ENCODE assay signal across 13 cellular contexts in genomic region chr15:79373728-79374127, GRCh38. TPM values are rescaled to one million over a fixed set of nuclear protein-coding genes. Genes with fewer than 3 reads are reported as not detected.
A peak's percentile ranks its signal among the peaks of the same experiment; 100 is the strongest.
DNase-seq lines count a peak whose midpoint lies in the region; ATAC-seq, FAIRE-seq and TF ChIP-seq lines count a peak whose summit lies in the region.
"Had no signal": no experiment of that assay in that cellular context is flagged by ENCODE, and none has a peak within 500 bp of the region (broad histone marks: within the 10 kb centered on the region; RNA-seq: fewer than 3 reads in every experiment).

No MANE protein-coding gene starts in this region.

- peaks cover 6% of the 10 kb centered on the region for H3K9me3 Mint-ChIP-seq in GM23338
- H3K9me3 Mint-ChIP-seq: CD4-positive, CD25-positive, alpha-beta regulatory T cell had no signal

- H3K4me3 Mint-ChIP-seq in GM23338 = no peak overlapping the region
- H3K4me3 Mint-ChIP-seq: CD4-positive, CD25-positive, alpha-beta regulatory T cell had no signal

- DNase-seq in GM23338 (ENCODE audit: low spot score) (peak; percentile 47), H1 (ENCODE audit: low read depth in 1 of 2, low spot score in 2 of 2) (no peak), iPS-NIHi11 (ENCODE audit: low spot score) (peak; percentile 18), smooth muscle cell (lab: John Stamatoyannopoulos, UW; ENCODE audit: unreplicated experiment) (no peak), AG08395 (ENCODE audit: low spot score) (no peak)
- DNase-seq: 8988T; CD4-positive, CD25-positive, alpha-beta regulatory T cell; DMS53; KBM-7 had no signal

- H4K8ac ChIP-seq in H1 (ENCODE audit: extremely low read depth, insufficient read depth, low read length) = no peak overlapping the region

- no peak for TF ChIP-seq RAD21 in H1 (IDR thresholded peaks at IDR 0.05 in 1 of 2, conservative IDR thresholded peaks at IDR 0.05 in 1 of 2; ENCODE audit: low read depth in 2 of 2, low read length in 2 of 2)

- H3K36me3 ChIP-seq in GM23338 (ENCODE audit: insufficient read depth) = no peaks in the 10 kb centered on the region
- no peaks in the 10 kb centered on the region for H3K36me3 ChIP-seq in H1 (ENCODE audit: control insufficient read depth in 2 of 4, insufficient read depth in 4 of 4, low read length in 3 of 4)
- H3K36me3 ChIP-seq in smooth muscle cell (ENCODE audit: low read depth) = no peaks in the 10 kb centered on the region

- H4K5ac ChIP-seq in H1 (ENCODE audit: insufficient read length, low read depth, low read length) = no peak overlapping the region

- peaks cover 26% of the 10 kb centered on the region for H3K4me1 Mint-ChIP-seq in GM23338
- H3K4me1 Mint-ChIP-seq: CD4-positive, CD25-positive, alpha-beta regulatory T cell had no signal

- no peak overlapping the region for H3K14ac ChIP-seq in H1 (ENCODE audit: insufficient read length)

- H3K23me2 ChIP-seq in H1 (ENCODE audit: low read depth, low read length) = 0 out of 2 replicates have a peak, but pooled peaks cover 3% of the 10 kb centered on the region

- H4K91ac ChIP-seq in H1 (replicated peaks; ENCODE audit: insufficient read length, low read length) = no peak overlapping the region

- H3K9ac ChIP-seq in H1 (replicated peaks in 1 of 4; ENCODE audit: extremely low read depth in 1 of 4, low read depth in 3 of 4, low read length in 3 of 4) (no peak overlapping the region), smooth muscle cell (ENCODE audit: low read depth) (no peak overlapping the region)
- H3K9ac ChIP-seq: BLaER1 treated with 17β-estradiol and CSF1 and Interleukin-3, amounts not matched to agents 10 nM and 100 nM had no signal

- H3K4me2 ChIP-seq in GM23338 = peak overlapping the region; percentile 7; the same call in 1 of the 2 replicates
- H3K4me2 ChIP-seq in H1 (ENCODE audit: insufficient read depth in 1 of 2, low read depth in 2 of 2, low read length in 2 of 2) = peak overlapping the region in 1 of 2 experiments; percentile 14; a peak in 1 of 4 replicates
- no peak overlapping the region for H3K4me2 ChIP-seq in smooth muscle cell
- H3K4me2 ChIP-seq: BLaER1 treated with 17β-estradiol and CSF1 and Interleukin-3, amounts not matched to agents 10 nM and 100 nM had no signal

- no peaks in the 10 kb centered on the region for H3K79me1 ChIP-seq in H1 (ENCODE audit: low read depth, low read length)

- 63% methylated on average over 2 of the region's 2 CpGs; no CpG with 5 or more reads in 1 of the 2 experiments for WGBS in H1 (ENCODE audit: extremely low coverage in 1 of 2, insufficient coverage in 1 of 2, insufficient read length in 1 of 2, insufficient replicate concordance in 2 of 2, low coverage in 1 of 2, low lambda C conversion rate in 2 of 2, missing lambda C conversion rate in 1 of 2), 2 experiments
- WGBS in smooth muscle cell (ENCODE audit: low lambda C conversion rate) = 71% methylated on average over 2 of the region's 2 CpGs

- H4K20me1 ChIP-seq in GM23338 (replicated peaks; ENCODE audit: insufficient read depth) (no peaks in the 10 kb centered on the region), H1 (replicated peaks in 1 of 2; ENCODE audit: control insufficient read depth in 1 of 2, insufficient read depth in 2 of 2, low read length in 2 of 2) (no peaks in the 10 kb centered on the region), smooth muscle cell (ENCODE audit: low read depth) (no peaks in the 10 kb centered on the region)
- H4K20me1 ChIP-seq: BLaER1 treated with 17β-estradiol and CSF1 and Interleukin-3, amounts not matched to agents 10 nM and 100 nM had no signal

- no peak overlapping the region for H3K4ac ChIP-seq in H1 (replicated peaks; ENCODE audit: insufficient read length, low read depth, low read length)

- POLR2A ChIA-PET in H1 (lab: Charles Lee; ENCODE audit: partially characterized antibody) = no interaction called here

- no peak overlapping the region for H2BK15ac ChIP-seq in H1 (ENCODE audit: low read length)

- no peak overlapping the region for H2AK5ac ChIP-seq in H1 (ENCODE audit: low read depth, low read length)

- no peak for TF ChIP-seq EP300 in H1 (IDR thresholded peaks at IDR 0.05; ENCODE audit: borderline replicate concordance in 1 of 2, low read depth in 2 of 2, low read length in 2 of 2)

- H2BK20ac ChIP-seq in H1 (ENCODE audit: low read length) = no peak overlapping the region

- H3K18ac ChIP-seq in H1 (ENCODE audit: extremely low read depth, low read length) = no peak overlapping the region

- H2BK12ac ChIP-seq in H1 (ENCODE audit: low read depth, low read length) = no peak overlapping the region

- H3K79me2 ChIP-seq in GM23338 (replicated peaks; ENCODE audit: insufficient read depth) = no peaks in the 10 kb centered on the region
- no peaks in the 10 kb centered on the region for H3K79me2 ChIP-seq in H1 (ENCODE audit: control insufficient read depth in 1 of 2, insufficient read depth in 2 of 2, low read length in 2 of 2)
- no peaks in the 10 kb centered on the region for H3K79me2 ChIP-seq in smooth muscle cell (ENCODE audit: low read depth)

- peaks cover 3% of the 10 kb centered on the region for H3K27me3 Mint-ChIP-seq in GM23338 (ENCODE audit: insufficient read depth, low read depth, poor library complexity)
- H3K27me3 Mint-ChIP-seq: CD4-positive, CD25-positive, alpha-beta regulatory T cell had no signal

- H3K4me3 ChIP-seq in GM23338 (no peak overlapping the region), H1 (ENCODE audit: extremely low read depth in 1 of 4, insufficient read depth in 2 of 4, low read depth in 3 of 4, low read length in 4 of 4) (no peak overlapping the region), smooth muscle cell (no peak overlapping the region)
- H3K4me3 ChIP-seq: BLaER1 treated with 17β-estradiol and CSF1 and Interleukin-3, amounts not matched to agents 10 nM and 100 nM had no signal

- no peaks in the 10 kb centered on the region for H3K27me3 ChIP-seq in GM23338 (ENCODE audit: insufficient read depth)
- H3K27me3 ChIP-seq in H1 (replicated peaks in 1 of 4; ENCODE audit: control insufficient read depth in 3 of 4, extremely low read depth in 1 of 4, insufficient read depth in 3 of 4, low read length in 3 of 4) = no peaks in the 10 kb centered on the region
- H3K27me3 ChIP-seq in smooth muscle cell (ENCODE audit: low read depth) = no peaks in the 10 kb centered on the region
- H3K27me3 ChIP-seq: BLaER1 treated with 17β-estradiol and CSF1 and Interleukin-3, amounts not matched to agents 10 nM and 100 nM had no signal

- peaks cover 14% of the 10 kb centered on the region for H3K36me3 Mint-ChIP-seq in GM23338 (ENCODE audit: low read depth)

- peak; percentile 63 for FAIRE-seq in H1 (lab: Jason Lieb, UNC)
- FAIRE-seq: H54 had no signal

- H2BK120ac ChIP-seq in H1 (replicated peaks; ENCODE audit: low read depth, low read length) = no peak overlapping the region

- peak; percentile 81 for ATAC-seq in GM23338
- no peak for ATAC-seq in GM21528 (IDR thresholded peaks at IDR 0.05; ENCODE audit: low FRiP score, unreplicated experiment)
- ATAC-seq in GM18505 (IDR thresholded peaks at IDR 0.05; ENCODE audit: unreplicated experiment) = no peak

- H3K4me1 ChIP-seq in GM23338 (ENCODE audit: insufficient read depth) (peaks cover 12% of the 10 kb centered on the region), H1 (replicated peaks in 1 of 4; ENCODE audit: control insufficient read depth in 3 of 4, insufficient read depth in 4 of 4, low read length in 3 of 4) (peaks cover 0 to 5% (median 1%) of the 10 kb centered on the region in 4 experiments; a peak in 3 of 7 replicates), smooth muscle cell (ENCODE audit: low read depth) (peaks cover 2% of the 10 kb centered on the region)

- TF ChIP-seq CTCF in GM23338 (conservative IDR thresholded peaks at IDR 0.05; ENCODE audit: low read depth in 2 of 2) = no peak
- TF ChIP-seq CTCF in H1 (IDR thresholded peaks at IDR 0.05; ENCODE audit: control extremely low read depth in 1 of 3, insufficient read depth in 1 of 3, low read depth in 1 of 3, low read length in 3 of 3) = no peak
- no peak for TF ChIP-seq CTCF in smooth muscle cell (IDR thresholded peaks at IDR 0.05; ENCODE audit: borderline replicate concordance, insufficient read depth, poor library complexity, severe bottlenecking)

- H3K9me3 ChIP-seq in H1 (ENCODE audit: insufficient read depth in 2 of 2, low read depth in 1 of 2, low read length in 1 of 2) (peaks cover 3 to 4% of the 10 kb centered on the region in 2 experiments; a peak in 1 of 4 replicates), smooth muscle cell (replicated peaks; ENCODE audit: low read depth) (no peaks in the 10 kb centered on the region)
- H3K9me3 ChIP-seq: BLaER1 treated with 17β-estradiol and CSF1 and Interleukin-3, amounts not matched to agents 10 nM and 100 nM had no signal

- H3K23ac ChIP-seq in H1 (ENCODE audit: insufficient read length) = no peak overlapping the region

- no peak overlapping the region for H3K56ac ChIP-seq in H1 (replicated peaks; ENCODE audit: insufficient read length, low read depth, low read length)

- CTCF ChIA-PET in H1 (lab: Charles Lee; ENCODE audit: partially characterized antibody) = interaction anchor here (1.2 to 1.3 kb wide), 2 partner anchors 9 to 346 kb away, joined by 3 read pairs; no protein-coding TSS in a partner anchor

- H2BK5ac ChIP-seq in H1 (ENCODE audit: low read depth, low read length) = no peak overlapping the region

- H3K9me2 ChIP-seq in GM23338 (ENCODE audit: insufficient read depth) = peaks cover 11% of the 10 kb centered on the region

- H3F3A ChIP-seq in GM23338 (replicated peaks; ENCODE audit: low read depth) (no peaks in the 10 kb centered on the region), smooth muscle cell (ENCODE audit: low read depth) (peaks cover 6% of the 10 kb centered on the region)

- no peak overlapping the region for H2AFZ ChIP-seq in GM23338
- no peak overlapping the region for H2AFZ ChIP-seq in H1 (ENCODE audit: low read length)
- no peak overlapping the region for H2AFZ ChIP-seq in smooth muscle cell (ENCODE audit: low read depth)

- TF ChIP-seq POLR2A in H1 (IDR thresholded peaks at IDR 0.05; ENCODE audit: control extremely low read depth in 1 of 2, low read depth in 2 of 2, low read length in 2 of 2) (no peak), GM18505 (IDR thresholded peaks at IDR 0.05; ENCODE audit: borderline replicate concordance, extremely low read depth, insufficient read depth, insufficient read length) (no peak)

- H3K27ac Mint-ChIP-seq in GM23338 = 0 out of 2 replicates have a peak overlapping the region, but pooled peaks have one; percentile 4
- H3K27ac Mint-ChIP-seq: CD4-positive, CD25-positive, alpha-beta regulatory T cell had no signal

- H3K27ac ChIP-seq in GM23338 (ENCODE audit: low read depth) (no peak overlapping the region), H1 (ENCODE audit: low read depth, low read length) (no peak overlapping the region), smooth muscle cell (ENCODE audit: low read depth) (peak overlapping the region; percentile 43)
- H3K27ac ChIP-seq: BLaER1 treated with 17β-estradiol and CSF1 and Interleukin-3, amounts not matched to agents 10 nM and 100 nM had no signal

RNA-seq across cellular contexts. Expression of gene MINAR1, which starts 58.4 kb away (rescaled TPM):
- 1.4 and 1.7 TPM in 2 replicates for total RNA-seq in GM23338 (2014; rRNA removed; shearing (Covaris generic))
- polyA plus RNA-seq in GM23338 (2016; fragmentation: Nextera tagmentation; extraction: Ambion mirVana) = 0.28 and 0.32 TPM in 2 replicates
- total RNA-seq in H1 (2021; fragmentation: NEBNext Ultra II Directional; extraction: Animal tissue kit (Norgen Biotek cat#: 25700)) = 0.59 and 0.67 TPM in 2 replicates
- 0.17 and 0.19 TPM in 2 replicates for polyA plus RNA-seq in H1 (2011; rRNA removed)
- polyA plus RNA-seq in H1 (2011; cell fraction: cytosol; rRNA removed) = 0.25 TPM
- 0.50 TPM for polyA plus RNA-seq in H1 (2011; cell fraction: nucleus; rRNA removed)
- polyA plus RNA-seq in H1 (2012, experiment 1 of 2) = 0.25 to 0.47 TPM (median 0.33 TPM) in 4 replicates
- 0.03 TPM for polyA plus RNA-seq in H1 (2012, experiment 2 of 2)
- 0.34 TPM for polyA plus RNA-seq in H1 (2013, experiment 1 of 2)
- 0.42 TPM for polyA plus RNA-seq in H1 (2013, experiment 2 of 2)
- 0.63 and 0.88 TPM in 2 replicates for polyA minus RNA-seq in H1 (2011; rRNA and poly(A)+ RNA removed)
- 0.44 TPM for polyA minus RNA-seq in H1 (2011; cell fraction: cytosol; rRNA and poly(A)+ RNA removed)
- polyA minus RNA-seq in H1 (2011; cell fraction: nucleus; rRNA and poly(A)+ RNA removed) = 1.2 TPM
- 21.3 and 26.7 TPM in 2 replicates for total RNA-seq in smooth muscle cell
- 0.98 and 4.9 TPM in 2 replicates for polyA plus RNA-seq in smooth muscle cell

Comparison
In these comparisons a context has a peak if more than half of its experiments do, and no peak if none do; other contexts are left out.
1. DNase-seq: peak in GM23338 (single experiment) and iPS-NIHi11 (single experiment); none in H1 (0 of 2), smooth muscle cell (single experiment) and AG08395 (single experiment).